Comparison of ENCODE assay signal across 12 cellular contexts in the genomic region with DNA sequence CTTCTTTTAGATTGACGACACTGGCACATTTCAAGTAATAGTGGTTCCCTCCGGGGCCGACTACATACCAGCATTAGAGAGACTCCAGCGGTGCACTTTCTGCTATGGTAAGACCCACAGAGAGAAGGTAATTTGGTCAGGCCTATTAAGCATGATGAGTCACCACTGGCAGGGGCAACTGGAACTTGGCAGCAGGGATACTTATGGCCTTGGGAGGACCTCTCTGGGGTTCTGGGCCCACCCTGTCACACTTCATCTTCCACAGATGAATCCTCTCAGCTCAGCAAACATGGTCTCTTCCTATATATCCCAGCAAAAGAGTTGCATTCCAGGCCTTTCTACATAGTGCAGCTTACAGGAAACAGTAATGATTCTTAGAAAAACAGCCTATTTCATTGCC.
DNase-seq lines count a peak whose midpoint lies in the region; ATAC-seq and TF ChIP-seq lines count a peak whose summit lies in the region.
"Had no signal": no experiment of that assay in that cellular context is flagged by ENCODE, and none has a peak within 500 bp of the region (broad histone marks: within the 10 kb centered on the region; RNA-seq: fewer than 3 reads in every experiment).

No MANE protein-coding gene starts in this region.

- no peak overlapping the region for H3K4me3 Mint-ChIP-seq in MCF 10A (ENCODE audit: unreplicated experiment)
- H3K4me3 Mint-ChIP-seq in CD14-positive monocyte = no peak overlapping the region
- H3K4me3 Mint-ChIP-seq: stimulated activated naive CD8-positive, alpha-beta T cell treated with anti-CD3 and anti-CD28 coated beads, Interleukin-15, amount 100 ng/mL, for 72 hours had no signal

- H3K9ac ChIP-seq in adipocyte (ENCODE audit: low read length) = no peak overlapping the region

- H3K4me1 ChIP-seq in breast epithelium = no peaks in the 10 kb centered on the region
- peaks cover 39% of the 10 kb centered on the region for H3K4me1 ChIP-seq in adipocyte (ENCODE audit: control insufficient read depth, insufficient read depth, low read length)
- H3K4me1 ChIP-seq in foreskin keratinocyte = no peaks in the 10 kb centered on the region
- H3K4me1 ChIP-seq in thyroid gland = peaks cover 3 to 11% of the 10 kb centered on the region in 2 donors
- no peaks in the 10 kb centered on the region for H3K4me1 ChIP-seq in effector memory CD4-positive, alpha-beta T cell (ENCODE audit: control insufficient read depth, insufficient read depth, low read length, poor library complexity, severe bottlenecking)

- no peaks in the 10 kb centered on the region for H3K27me3 ChIP-seq in breast epithelium
- no peaks in the 10 kb centered on the region for H3K27me3 ChIP-seq in adipocyte (replicated peaks; ENCODE audit: control insufficient read depth, insufficient read depth, low read length)
- H3K27me3 ChIP-seq in foreskin keratinocyte = no peaks in the 10 kb centered on the region
- no peaks in the 10 kb centered on the region for H3K27me3 ChIP-seq in thyroid gland
- no peaks in the 10 kb centered on the region for H3K27me3 ChIP-seq in effector memory CD4-positive, alpha-beta T cell (replicated peaks; ENCODE audit: control insufficient read depth, insufficient read depth, low read length, poor library complexity, severe bottlenecking)

- H3K9me3 ChIP-seq in breast epithelium (no peaks in the 10 kb centered on the region), adipocyte (ENCODE audit: control insufficient read depth, low read length) (no peaks in the 10 kb centered on the region), thyroid gland (no peaks in the 10 kb centered on the region)
- no peaks in the 10 kb centered on the region for H3K9me3 ChIP-seq in effector memory CD4-positive, alpha-beta T cell (ENCODE audit: control insufficient read depth, low read length)

- no peak overlapping the region for H3K4me3 ChIP-seq in breast epithelium
- no peak overlapping the region for H3K4me3 ChIP-seq in adipocyte (ENCODE audit: low read length)
- H3K4me3 ChIP-seq in thyroid gland (replicated peaks in 1 of 3) = no peak overlapping the region
- H3K4me3 ChIP-seq in effector memory CD4-positive, alpha-beta T cell (ENCODE audit: insufficient read depth, low read depth, low read length, poor library complexity, severe bottlenecking) = no peak overlapping the region

- H3K27ac Mint-ChIP-seq in MCF 10A (ENCODE audit: low read depth, unreplicated experiment) (no peak overlapping the region), CD14-positive monocyte (no peak overlapping the region)
- H3K27ac Mint-ChIP-seq: stimulated activated naive CD8-positive, alpha-beta T cell treated with anti-CD3 and anti-CD28 coated beads, Interleukin-15, amount 100 ng/mL, for 72 hours had no signal

- no peaks in the 10 kb centered on the region for H3K36me3 ChIP-seq in breast epithelium
- no peaks in the 10 kb centered on the region for H3K36me3 ChIP-seq in adipocyte (ENCODE audit: control insufficient read depth, insufficient read depth, low read length, severe bottlenecking)
- H3K36me3 ChIP-seq in thyroid gland = no peaks in the 10 kb centered on the region
- H3K36me3 ChIP-seq in effector memory CD4-positive, alpha-beta T cell (ENCODE audit: control insufficient read depth, insufficient read depth, low read length) = no peaks in the 10 kb centered on the region

- DNase-seq in MCF 10A (ENCODE audit: unreplicated experiment) = peak; percentile 8
- no peak for DNase-seq in breast epithelium (ENCODE audit: low spot score in 2 of 2)
- peak; percentile 79 for DNase-seq in adipocyte (ENCODE audit: low read depth)
- DNase-seq in foreskin keratinocyte = peak in 1 of 2 donors; percentile 16
- DNase-seq in thyroid gland = peak; percentile 29 to 62
- no peak for DNase-seq in CD14-positive monocyte (ENCODE audit: low spot score)
- no peak for DNase-seq in effector memory CD4-positive, alpha-beta T cell
- DNase-seq in CD1c-positive myeloid dendritic cell (ENCODE audit: extremely low spot score) = no peak
- DNase-seq: kidney; NCI-H187 treated with DMSO at 0.1 percent for 48 hours; stimulated activated naive CD8-positive, alpha-beta T cell treated with anti-CD3 and anti-CD28 coated beads, Interleukin-15, amount 100 ng/mL, for 72 hours had no signal

- H3K27ac ChIP-seq in breast epithelium = no peak overlapping the region
- no peak overlapping the region for H3K27ac ChIP-seq in foreskin keratinocyte
- peak overlapping the region in 1 of 3 donors; percentile 13 for H3K27ac ChIP-seq in thyroid gland
- H3K27ac ChIP-seq in effector memory CD4-positive, alpha-beta T cell (ENCODE audit: insufficient read depth, low read length, poor library complexity, severe bottlenecking) = no peak overlapping the region

- no peaks in the 10 kb centered on the region for H3K27me3 Mint-ChIP-seq in MCF 10A (ENCODE audit: insufficient read depth, unreplicated experiment)
- peaks cover 0 to 2% (median 0%) of the 10 kb centered on the region in 3 donors for H3K27me3 Mint-ChIP-seq in CD14-positive monocyte (ENCODE audit: low read depth in 3 of 3)
- H3K27me3 Mint-ChIP-seq: stimulated activated naive CD8-positive, alpha-beta T cell treated with anti-CD3 and anti-CD28 coated beads, Interleukin-15, amount 100 ng/mL, for 72 hours had no signal

- POLR2A ChIA-PET in MCF 10A (lab: Yijun Ruan, JAX) = no interaction called here

- no peaks in the 10 kb centered on the region for H3K36me3 Mint-ChIP-seq in MCF 10A (ENCODE audit: insufficient read depth, unreplicated experiment)
- H3K36me3 Mint-ChIP-seq in CD14-positive monocyte = peaks cover 3 to 5% of the 10 kb centered on the region in 2 donors

- H3K9me3 Mint-ChIP-seq in MCF 10A (ENCODE audit: unreplicated experiment) (no peaks in the 10 kb centered on the region), CD14-positive monocyte (peaks cover 0 to 6% (median 0%) of the 10 kb centered on the region in 7 donors)
- H3K9me3 Mint-ChIP-seq: stimulated activated naive CD8-positive, alpha-beta T cell treated with anti-CD3 and anti-CD28 coated beads, Interleukin-15, amount 100 ng/mL, for 72 hours had no signal

- TF ChIP-seq CTCF in MCF 10A (IDR thresholded peaks at IDR 0.05; ENCODE audit: unreplicated experiment) (no peak), breast epithelium (IDR thresholded peaks at IDR 0.05) (no peak), foreskin keratinocyte (conservative IDR thresholded peaks at IDR 0.05) (no peak), thyroid gland (IDR thresholded peaks at IDR 0.05) (no peak), CD14-positive monocyte (IDR thresholded peaks at IDR 0.05) (no peak)

- TF ChIP-seq POLR2A in breast epithelium (IDR thresholded peaks at IDR 0.05) (no peak), thyroid gland (IDR thresholded peaks at IDR 0.05) (no peak)

- intact Hi-C loops in MCF 10A (cut with micrococcal nuclease) = no loop called here
- intact Hi-C loops in breast epithelium (cut with DNase I; ENCODE audit: low total_unique reads) = no loop called here
- intact Hi-C loops in thyroid gland (cut with DNase I) = no loop called here
- intact Hi-C loops in CD14-positive monocyte (cut with micrococcal nuclease) = no loop called here

- H3K4me1 Mint-ChIP-seq in MCF 10A (ENCODE audit: insufficient read depth, unreplicated experiment) (no peaks in the 10 kb centered on the region), CD14-positive monocyte (no peaks in the 10 kb centered on the region)
- H3K4me1 Mint-ChIP-seq: stimulated activated naive CD8-positive, alpha-beta T cell treated with anti-CD3 and anti-CD28 coated beads, Interleukin-15, amount 100 ng/mL, for 72 hours had no signal

- BruUV-seq in MCF 10A (replicated peaks; lab: Mats Ljungman, UMichigan) = no TSS peak

- 44 to 68% methylated on average over 4 of the region's 4 CpGs for WGBS in thyroid gland, 2 donors

- ATAC-seq in foreskin keratinocyte = peak; percentile 43
- ATAC-seq: esophagus mucosa; stimulated activated naive CD8-positive, alpha-beta T cell treated with anti-CD3 and anti-CD28 coated beads, Interleukin-15, amount 100 ng/mL, for 72 hours had no signal

- CTCF ChIA-PET in MCF 10A (lab: Yijun Ruan, JAX) = no interaction called here

Comparison
In these comparisons a context has a peak if more than half of its experiments do, and no peak if none do; other contexts are left out.
1. DNase-seq: peak in MCF 10A (single experiment), adipocyte (single experiment) and thyroid gland (2 of 2); none in breast epithelium (0 of 2), CD14-positive monocyte (single experiment), effector memory CD4-positive, alpha-beta T cell (0 of 3) and CD1c-positive myeloid dendritic cell (single experiment).